Comparison of ENCODE assay signal across 23 cellular contexts in the genomic region with DNA sequence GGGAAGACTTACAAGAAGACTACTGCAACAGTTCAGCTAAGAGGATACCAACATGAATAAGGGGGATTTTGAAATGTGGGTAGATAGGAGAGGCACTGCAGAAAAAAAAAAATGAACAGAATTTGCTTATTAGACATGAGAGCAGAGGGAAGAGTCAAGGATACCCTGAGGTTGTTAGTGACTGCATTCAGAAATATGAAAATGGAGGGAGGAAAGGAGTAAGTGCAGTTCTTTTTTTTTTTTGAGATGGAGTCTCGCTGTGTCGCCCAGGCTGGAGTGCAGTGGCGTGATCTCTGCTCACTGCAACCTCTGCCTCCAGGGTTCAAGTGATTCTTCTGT.
DNase-seq lines count a peak whose midpoint lies in the region; ATAC-seq, FAIRE-seq and TF ChIP-seq lines count a peak whose summit lies in the region.
"Had no signal": no experiment of that assay in that cellular context is flagged by ENCODE, and none has a peak within 500 bp of the region (broad histone marks: within the 10 kb centered on the region; RNA-seq: fewer than 3 reads in every experiment).

No MANE protein-coding gene starts in this region.

- H3K27me3 ChIP-seq in OCI-LY1 (ENCODE audit: insufficient read depth, low read length) = no peaks in the 10 kb centered on the region
- H3K27me3 ChIP-seq: cardiac muscle cell, dorsolateral prefrontal cortex, foreskin keratinocyte, MG63, right lobe of liver, SJCRH30, tibial nerve had no signal

- no peaks in the 10 kb centered on the region for H3K9me2 ChIP-seq in OCI-LY1 (ENCODE audit: low read depth, low read length)

- H3K9me3 Mint-ChIP-seq in activated naive CD4-positive, alpha-beta T cell treated with anti-CD3 and anti-CD28 coated beads, Interleukin-2, amount 10 ng/mL, durations not matched to agents 7 days and 5 days = no peaks in the 10 kb centered on the region
- H3K9me3 Mint-ChIP-seq in activated naive CD8-positive, alpha-beta T cell treated with anti-CD3 and anti-CD28 coated beads, Interleukin-2, amount 50 U/mL, for 24 hours = no peaks in the 10 kb centered on the region
- H3K9me3 Mint-ChIP-seq in stimulated activated effector memory CD8-positive, alpha-beta T cell treated with anti-CD3 and anti-CD28 coated beads, Interleukin-12 subunit alpha, Interleukin-12 subunit beta, amount 100 ng/mL, for 72 hours = no peaks in the 10 kb centered on the region

- peak overlapping the region; percentile 31 for H3K9ac ChIP-seq in OCI-LY1 (ENCODE audit: low read length)
- H3K9ac ChIP-seq: parathyroid adenoma had no signal

- CTCF ChIA-PET in activated naive CD4-positive, alpha-beta T cell treated with anti-CD3 and anti-CD28 coated beads, Interleukin-2, amount 10 ng/mL, durations not matched to agents 7 days and 5 days (lab: Charles Lee) = interaction anchor here (1.8 kb wide), 1 partner anchor 23 kb away, joined by 5 read pairs; no protein-coding TSS in a partner anchor

- peak overlapping the region; percentile 9 for H3K4me3 ChIP-seq in OCI-LY1 (ENCODE audit: low read depth, low read length, poor library complexity, severe bottlenecking)
- H3K4me3 ChIP-seq: cardiac muscle cell, dorsolateral prefrontal cortex, MG63, right lobe of liver, SJCRH30, tibial nerve had no signal

- ATAC-seq in activated naive CD8-positive, alpha-beta T cell treated with anti-CD3 and anti-CD28 coated beads, Interleukin-2, amount 50 U/mL, for 24 hours = no peak
- no peak for ATAC-seq in stimulated activated effector memory CD8-positive, alpha-beta T cell treated with anti-CD3 and anti-CD28 coated beads, Interleukin-12 subunit alpha, Interleukin-12 subunit beta, amount 100 ng/mL, for 72 hours
- ATAC-seq in HG03139 (IDR thresholded peaks at IDR 0.05; ENCODE audit: unreplicated experiment) = no peak
- ATAC-seq in GM18870 (IDR thresholded peaks at IDR 0.05; ENCODE audit: unreplicated experiment) = no peak
- ATAC-seq: foreskin keratinocyte had no signal

- H3K4me1 Mint-ChIP-seq in activated naive CD4-positive, alpha-beta T cell treated with anti-CD3 and anti-CD28 coated beads, Interleukin-2, amount 10 ng/mL, durations not matched to agents 7 days and 5 days = peaks cover 44% of the 10 kb centered on the region
- H3K4me1 Mint-ChIP-seq in activated naive CD8-positive, alpha-beta T cell treated with anti-CD3 and anti-CD28 coated beads, Interleukin-2, amount 50 U/mL, for 24 hours = peaks cover 64% of the 10 kb centered on the region
- peaks cover 56% of the 10 kb centered on the region for H3K4me1 Mint-ChIP-seq in stimulated activated effector memory CD8-positive, alpha-beta T cell treated with anti-CD3 and anti-CD28 coated beads, Interleukin-12 subunit alpha, Interleukin-12 subunit beta, amount 100 ng/mL, for 72 hours

- no peak for FAIRE-seq in D721Med (lab: Jason Lieb, UNC)

- H3K4me3 Mint-ChIP-seq in activated naive CD4-positive, alpha-beta T cell treated with anti-CD3 and anti-CD28 coated beads, Interleukin-2, amount 10 ng/mL, durations not matched to agents 7 days and 5 days = no peak overlapping the region
- peak overlapping the region; percentile 34 for H3K4me3 Mint-ChIP-seq in activated naive CD8-positive, alpha-beta T cell treated with anti-CD3 and anti-CD28 coated beads, Interleukin-2, amount 50 U/mL, for 24 hours
- peak overlapping the region; percentile 6 for H3K4me3 Mint-ChIP-seq in stimulated activated effector memory CD8-positive, alpha-beta T cell treated with anti-CD3 and anti-CD28 coated beads, Interleukin-12 subunit alpha, Interleukin-12 subunit beta, amount 100 ng/mL, for 72 hours

- H3K4me1 ChIP-seq in OCI-LY1 (ENCODE audit: insufficient read depth, low read length, severe bottlenecking) = peaks cover 76% of the 10 kb centered on the region
- H3K4me1 ChIP-seq: parathyroid adenoma, SJCRH30 had no signal

- H3K4me2 ChIP-seq in OCI-LY1 (ENCODE audit: low read length) = peak overlapping the region; percentile 54

- H3K36me3 Mint-ChIP-seq in activated naive CD4-positive, alpha-beta T cell treated with anti-CD3 and anti-CD28 coated beads, Interleukin-2, amount 10 ng/mL, durations not matched to agents 7 days and 5 days = peaks cover 24% of the 10 kb centered on the region
- H3K36me3 Mint-ChIP-seq in activated naive CD8-positive, alpha-beta T cell treated with anti-CD3 and anti-CD28 coated beads, Interleukin-2, amount 50 U/mL, for 24 hours (ENCODE audit: low read depth) = peaks cover 13% of the 10 kb centered on the region
- H3K36me3 Mint-ChIP-seq in stimulated activated effector memory CD8-positive, alpha-beta T cell treated with anti-CD3 and anti-CD28 coated beads, Interleukin-12 subunit alpha, Interleukin-12 subunit beta, amount 100 ng/mL, for 72 hours = peaks cover 18% of the 10 kb centered on the region

- H3K27ac Mint-ChIP-seq in activated naive CD4-positive, alpha-beta T cell treated with anti-CD3 and anti-CD28 coated beads, Interleukin-2, amount 10 ng/mL, durations not matched to agents 7 days and 5 days = peak overlapping the region; percentile 50
- peak overlapping the region; percentile 85 for H3K27ac Mint-ChIP-seq in activated naive CD8-positive, alpha-beta T cell treated with anti-CD3 and anti-CD28 coated beads, Interleukin-2, amount 50 U/mL, for 24 hours
- H3K27ac Mint-ChIP-seq in stimulated activated effector memory CD8-positive, alpha-beta T cell treated with anti-CD3 and anti-CD28 coated beads, Interleukin-12 subunit alpha, Interleukin-12 subunit beta, amount 100 ng/mL, for 72 hours = peak overlapping the region; percentile 71

- no peak overlapping the region for H2AFZ ChIP-seq in OCI-LY1 (ENCODE audit: low read length)
- H2AFZ ChIP-seq: parathyroid adenoma had no signal

- H4K20me1 ChIP-seq in OCI-LY1 (ENCODE audit: insufficient read depth, low read length) = no peaks in the 10 kb centered on the region

- peaks cover 24% of the 10 kb centered on the region for H3K79me2 ChIP-seq in OCI-LY1 (ENCODE audit: insufficient read depth, low read length)

- no peak for TF ChIP-seq CTCF in OCI-LY1 (IDR thresholded peaks at IDR 0.05; ENCODE audit: low read length)
- no peak for TF ChIP-seq CTCF in D721Med (IDR thresholded peaks at IDR 0.05; ENCODE audit: insufficient read depth, missing control alignments)

- no peaks in the 10 kb centered on the region for H3K9me3 ChIP-seq in OCI-LY1 (ENCODE audit: low read length)
- H3K9me3 ChIP-seq: MG63, right lobe of liver, SJCRH30, tibial nerve had no signal

- peak overlapping the region; percentile 95 for H3K27ac ChIP-seq in OCI-LY1 (ENCODE audit: low read depth, low read length, poor library complexity, severe bottlenecking)
- H3K27ac ChIP-seq: cardiac muscle cell, foreskin keratinocyte, parathyroid adenoma, right lobe of liver, SJCRH30, tibial nerve had no signal

- no peak for DNase-seq in activated naive CD4-positive, alpha-beta T cell treated with anti-CD3 and anti-CD28 coated beads, Interleukin-2, amount 10 ng/mL, durations not matched to agents 7 days and 5 days
- DNase-seq in activated naive CD4-positive, alpha-beta T cell treated with Interleukin-2 at 50 U/mL for 16 hours = no peak
- no peak for DNase-seq in activated naive CD8-positive, alpha-beta T cell treated with anti-CD3 and anti-CD28 coated beads, Interleukin-2, amount 50 U/mL, for 24 hours
- no peak for DNase-seq in stimulated activated effector memory CD8-positive, alpha-beta T cell treated with anti-CD3 and anti-CD28 coated beads, Interleukin-12 subunit alpha, Interleukin-12 subunit beta, amount 100 ng/mL, for 72 hours (ENCODE audit: low spot score in 2 of 2)
- no peak for DNase-seq in D721Med (ENCODE audit: insufficient read length, low spot score)
- DNase-seq: activated CD4-positive, alpha-beta T cell treated with anti-CD3 and anti-CD28 coated beads for 1 hour; activated T-cell treated with anti-CD3 and anti-CD28 coated beads for 4 hours; COR-L47; dorsolateral prefrontal cortex; foreskin keratinocyte; H7; MG63; NCI-H146; NCI-H774; right lobe of liver; SJCRH30; stimulated activated naive CD4-positive, alpha-beta T cell had no signal

- peaks cover 4% of the 10 kb centered on the region; the same call in 1 of the 2 replicates for H3F3A ChIP-seq in OCI-LY1 (ENCODE audit: insufficient read depth, low read length)

- peaks cover 4% of the 10 kb centered on the region; the same call in 1 of the 2 replicates for H3K36me3 ChIP-seq in OCI-LY1 (ENCODE audit: insufficient read depth, low read length)
- H3K36me3 ChIP-seq: cardiac muscle cell had no signal

- H3K27me3 Mint-ChIP-seq in activated naive CD4-positive, alpha-beta T cell treated with anti-CD3 and anti-CD28 coated beads, Interleukin-2, amount 10 ng/mL, durations not matched to agents 7 days and 5 days = no peaks in the 10 kb centered on the region
- H3K27me3 Mint-ChIP-seq in activated naive CD8-positive, alpha-beta T cell treated with anti-CD3 and anti-CD28 coated beads, Interleukin-2, amount 50 U/mL, for 24 hours = no peaks in the 10 kb centered on the region
